Comparison of ENCODE assay signal across 11 cellular contexts in genomic region chr16:89055313-89055712, GRCh38.
"Had no signal": no experiment of that assay in that cellular context is flagged by ENCODE, and none has a peak within 500 bp of the region (broad histone marks: within the 10 kb centered on the region; RNA-seq: fewer than 3 reads in every experiment).

No MANE protein-coding gene starts in this region.

- H3K4me3 ChIP-seq: GM23248, GM23338, HAP-1 had no signal

- H3K27ac Mint-ChIP-seq: GM23338, H9, HFFc6 had no signal

- H3K4me1 Mint-ChIP-seq: GM23338, H9 had no signal

- H3K36me3 ChIP-seq: HAP-1 had no signal

- H3K4me3 Mint-ChIP-seq: GM23338, H9, HFFc6 had no signal

- H3K9me3 ChIP-seq: HAP-1 had no signal

- H3K4me2 ChIP-seq: GM23338 had no signal

- H3K4me1 ChIP-seq: HAP-1 had no signal

- H3K9me3 Mint-ChIP-seq: GM23338, HFFc6 had no signal

- H2AFZ ChIP-seq: GM23248, GM23338 had no signal

- ATAC-seq: HCT116 had no signal

- H3K27ac ChIP-seq: GM23248 had no signal

- DNase-seq: GM23248, GOT3, H7, H9, HCEC 1CT, HFFc6 had no signal

- H3K9ac ChIP-seq: GM23248 had no signal

- FAIRE-seq: H1, H54 had no signal
